Comparison of ENCODE assay signal across 19 cellular contexts in genomic region chr5:139772927-139773690, GRCh38. TPM values are rescaled to one million over a fixed set of nuclear protein-coding genes. Genes with fewer than 3 reads are reported as not detected.
DNase-seq lines count a peak whose midpoint lies in the region; ATAC-seq and TF ChIP-seq lines count a peak whose summit lies in the region.
"Had no signal": no experiment of that assay in that cellular context is flagged by ENCODE, and none has a peak within 500 bp of the region (broad histone marks: within the 10 kb centered on the region; RNA-seq: fewer than 3 reads in every experiment).

No MANE protein-coding gene starts in this region.

- no peak overlapping the region for H2AFZ ChIP-seq in IMR-90 (replicated peaks; ENCODE audit: low read length, poor library complexity)
- H2AFZ ChIP-seq: GM23338 had no signal

- H3K4me3 Mint-ChIP-seq in stimulated activated effector memory CD8-positive, alpha-beta T cell treated with anti-CD3 and anti-CD28 coated beads, Interleukin-12 subunit alpha, Interleukin-12 subunit beta, amount 100 ng/mL, for 72 hours, result no peak overlapping the region
- H3K4me3 Mint-ChIP-seq in CD8-positive, alpha-beta T cell, result no peak overlapping the region
- H3K4me3 Mint-ChIP-seq: GM23338, H9, HFFc6 had no signal

- H3K27ac ChIP-seq in HEK293 (ENCODE audit: extremely low read depth, low read depth, low read length) (no peak overlapping the region), IMR-90 (ENCODE audit: insufficient read depth, low read length) (no peak overlapping the region)
- H3K27ac ChIP-seq in CD8-positive, alpha-beta T cell (ENCODE audit: low read depth, low read length), result no peak overlapping the region
- H3K27ac ChIP-seq: BLaER1, C4-2B had no signal

- H4K5ac ChIP-seq in IMR-90 (ENCODE audit: low read depth, low read length), result no peak overlapping the region

- dilution Hi-C loops in IMR-90 (cut with HindIII; ENCODE audit: low sequenced_read_pairs, unreplicated experiment), result loop anchor here (25.0 kb wide), 1 partner anchor 136 kb away; the partner anchor contains the start of gene CXXC5

- CTCF ChIA-PET in HEK293 (lab: Yijun Ruan, JAX), result interaction anchor here (0.9 to 10.7 kb wide), 2 partner anchors 15 to 141 kb away, joined by 3 to 269 read pairs; no protein-coding TSS in a partner anchor
- CTCF ChIA-PET in IMR-90 (lab: Yijun Ruan, JAX), result no interaction called here
- CTCF ChIA-PET in CD8-positive, alpha-beta T cell (lab: Charles Lee), result interaction anchor here (1.6 kb wide), 1 partner anchor 139 kb away, joined by 4 read pairs; no protein-coding TSS in a partner anchor

- H3K9me3 ChIP-seq in HEK293 (ENCODE audit: control insufficient read depth, insufficient read depth, low read depth, low read length), result no peaks in the 10 kb centered on the region
- no peaks in the 10 kb centered on the region for H3K9me3 ChIP-seq in IMR-90 (ENCODE audit: control insufficient read depth, insufficient read depth, low read length)
- no peaks in the 10 kb centered on the region for H3K9me3 ChIP-seq in CD8-positive, alpha-beta T cell (ENCODE audit: low read length)
- H3K9me3 ChIP-seq: BLaER1 had no signal

- TF ChIP-seq CTCF in HEK293 (tag by site-specific recombination; IDR thresholded peaks at IDR 0.05) (no peak), IMR-90 (conservative IDR thresholded peaks at IDR 0.05; ENCODE audit: low read depth, low read length) (no peak)
- no peak for TF ChIP-seq CTCF in CD8-positive, alpha-beta T cell (IDR thresholded peaks at IDR 0.05)

- H3K36me3 ChIP-seq in HEK293 (ENCODE audit: control insufficient read depth in 2 of 2, insufficient read depth in 1 of 2, low read length in 2 of 2) (no peaks in the 10 kb centered on the region), IMR-90 (ENCODE audit: control insufficient read depth, insufficient read depth, low read length) (no peaks in the 10 kb centered on the region)
- H3K36me3 ChIP-seq in CD8-positive, alpha-beta T cell (ENCODE audit: insufficient read depth, low read length), result no peaks in the 10 kb centered on the region
- H3K36me3 ChIP-seq: BLaER1 had no signal

- H3K27me3 Mint-ChIP-seq in CD8-positive, alpha-beta T cell (ENCODE audit: low read depth), result peaks cover 2% of the 10 kb centered on the region

- no peak overlapping the region for H3K9ac ChIP-seq in IMR-90 (ENCODE audit: low read depth, low read length)
- H3K9ac ChIP-seq: BLaER1 had no signal

- H4K20me1 ChIP-seq in IMR-90 (ENCODE audit: insufficient read depth, low read length), result no peaks in the 10 kb centered on the region
- H4K20me1 ChIP-seq: BLaER1 had no signal

- peaks cover 28% of the 10 kb centered on the region for H3K27me3 ChIP-seq in IMR-90 (ENCODE audit: control insufficient read depth, insufficient read depth, low read length)
- no peaks in the 10 kb centered on the region for H3K27me3 ChIP-seq in CD8-positive, alpha-beta T cell (ENCODE audit: insufficient read depth, low read length)
- H3K27me3 ChIP-seq: BLaER1 had no signal

- no peak overlapping the region for H2AK9ac ChIP-seq in IMR-90 (replicated peaks; ENCODE audit: low read depth, low read length, poor library complexity)

- H2BK5ac ChIP-seq in IMR-90 (ENCODE audit: low read depth, low read length, poor library complexity, severe bottlenecking), result no peak overlapping the region

- H3K9me1 ChIP-seq in IMR-90 (ENCODE audit: insufficient read depth, low read length), result peaks cover 4% of the 10 kb centered on the region; the same call in 1 of the 2 replicates

- no peak overlapping the region for H3K23ac ChIP-seq in IMR-90 (ENCODE audit: low read depth, low read length)

- no peak for TF ChIP-seq POLR2A in IMR-90 (IDR thresholded peaks at IDR 0.05; ENCODE audit: low read depth, low read length)

- peaks cover 11% of the 10 kb centered on the region for H3K4me1 Mint-ChIP-seq in stimulated activated effector memory CD8-positive, alpha-beta T cell treated with anti-CD3 and anti-CD28 coated beads, Interleukin-12 subunit alpha, Interleukin-12 subunit beta, amount 100 ng/mL, for 72 hours
- peaks cover 7% of the 10 kb centered on the region for H3K4me1 Mint-ChIP-seq in CD8-positive, alpha-beta T cell (ENCODE audit: low read depth)

- H3K56ac ChIP-seq in IMR-90 (ENCODE audit: extremely low read depth, insufficient read depth, low read length), result no peak overlapping the region

- H3K18ac ChIP-seq in IMR-90 (ENCODE audit: low read depth, low read length), result no peak overlapping the region

- H3K36me3 Mint-ChIP-seq in stimulated activated effector memory CD8-positive, alpha-beta T cell treated with anti-CD3 and anti-CD28 coated beads, Interleukin-12 subunit alpha, Interleukin-12 subunit beta, amount 100 ng/mL, for 72 hours, result no peaks in the 10 kb centered on the region
- H3K36me3 Mint-ChIP-seq in CD8-positive, alpha-beta T cell, result no peaks in the 10 kb centered on the region
- H3K36me3 Mint-ChIP-seq: CD4-positive, CD25-positive, alpha-beta regulatory T cell had no signal

- no peak overlapping the region for H4K91ac ChIP-seq in IMR-90 (ENCODE audit: insufficient read depth, low read depth, low read length)

- POLR2A ChIA-PET in HEK293 (lab: Yijun Ruan, JAX) (no interaction called here), IMR-90 (lab: Charles Lee; ENCODE audit: unreplicated experiment) (no interaction called here)
- POLR2A ChIA-PET in CD8-positive, alpha-beta T cell (lab: Charles Lee), result no interaction called here

- TF ChIP-seq RAD21 in IMR-90 (IDR thresholded peaks at IDR 0.05; ENCODE audit: low read length), result no peak

- DNase-seq in IMR-90 (no peak), MV-4-11 (lab: John Stamatoyannopoulos, UW) (peak; percentile 25), ACHN (no peak)
- DNase-seq in stimulated activated effector memory CD8-positive, alpha-beta T cell treated with anti-CD3 and anti-CD28 coated beads, Interleukin-12 subunit alpha, Interleukin-12 subunit beta, amount 100 ng/mL, for 72 hours (ENCODE audit: low spot score in 2 of 2), result no peak
- DNase-seq in CD8-positive, alpha-beta T cell, result no peak
- DNase-seq: Calu3; CD4-positive, CD25-positive, alpha-beta regulatory T cell; COR-L47; DMS53; DMS79 treated with DMSO at 0.1 percent for 48 hours; GF-D8; H9; HFFc6 had no signal

- H3K9me3 Mint-ChIP-seq in stimulated activated effector memory CD8-positive, alpha-beta T cell treated with anti-CD3 and anti-CD28 coated beads, Interleukin-12 subunit alpha, Interleukin-12 subunit beta, amount 100 ng/mL, for 72 hours, result no peaks in the 10 kb centered on the region
- no peaks in the 10 kb centered on the region for H3K9me3 Mint-ChIP-seq in CD8-positive, alpha-beta T cell
- H3K9me3 Mint-ChIP-seq: CD4-positive, CD25-positive, alpha-beta regulatory T cell; GM23338; H9; HFFc6 had no signal

- intact Hi-C loops in IMR-90 (cut with micrococcal nuclease), result no loop called here
- intact Hi-C loops in CD8-positive, alpha-beta T cell (cut with DNase I, micrococcal nuclease), result no loop called here

- no peak overlapping the region for H2BK120ac ChIP-seq in IMR-90 (ENCODE audit: low read depth, low read length)

- no peak overlapping the region for H2BK20ac ChIP-seq in IMR-90 (ENCODE audit: low read depth, low read length)

- no peak overlapping the region for H3K14ac ChIP-seq in IMR-90 (replicated peaks; ENCODE audit: low read depth, low read length)

- H2AK5ac ChIP-seq in IMR-90 (ENCODE audit: low read depth, low read length), result no peak overlapping the region

- peak overlapping the region; percentile 30 for H3K27ac Mint-ChIP-seq in stimulated activated effector memory CD8-positive, alpha-beta T cell treated with anti-CD3 and anti-CD28 coated beads, Interleukin-12 subunit alpha, Interleukin-12 subunit beta, amount 100 ng/mL, for 72 hours
- H3K27ac Mint-ChIP-seq in CD8-positive, alpha-beta T cell, result no peak overlapping the region
- H3K27ac Mint-ChIP-seq: CD4-positive, CD25-positive, alpha-beta regulatory T cell; GM23338; HFFc6 had no signal

- 78% methylated on average over 3 of the region's 5 CpGs; no CpG with 5 or more reads in 1 of the 2 experiments for WGBS in IMR-90 (ENCODE audit: extremely low coverage in 2 of 2, insufficient read length in 1 of 2), 2 experiments

- H3K4me2 ChIP-seq in IMR-90 (ENCODE audit: low read depth, low read length), result no peak overlapping the region
- H3K4me2 ChIP-seq: GM23338 had no signal

- H4K8ac ChIP-seq in IMR-90 (ENCODE audit: low read depth in 2 of 2, low read length in 2 of 2), result no peak overlapping the region

- H3K4me3 ChIP-seq in HEK293 (ENCODE audit: low read depth, low read length) (no peak overlapping the region), IMR-90 (ENCODE audit: insufficient read depth, low read depth, low read length) (no peak overlapping the region)
- no peak overlapping the region for H3K4me3 ChIP-seq in CD8-positive, alpha-beta T cell (ENCODE audit: low read depth, low read length)
- H3K4me3 ChIP-seq: BLaER1, GM23338 had no signal

- ATAC-seq in IMR-90 (ENCODE audit: low read depth), result no peak
- ATAC-seq in stimulated activated effector memory CD8-positive, alpha-beta T cell treated with anti-CD3 and anti-CD28 coated beads, Interleukin-12 subunit alpha, Interleukin-12 subunit beta, amount 100 ng/mL, for 72 hours, result no peak
- no peak for ATAC-seq in CD8-positive, alpha-beta T cell
- ATAC-seq: GM23338, HCT116 had no signal

- H2BK15ac ChIP-seq in IMR-90 (ENCODE audit: low read depth, low read length), result no peak overlapping the region

- BruUV-seq in IMR-90 (replicated peaks; lab: Mats Ljungman, UMichigan), result no TSS peak

- in situ Hi-C loops in IMR-90 (cut with MboI; ENCODE audit: low sequenced_read_pairs) (no loop called here), ACHN (cut with HindIII; ENCODE audit: low pct_ligation_motif_present, low pct_unique_long_range_greater_than_20kb, low sequenced_read_pairs) (no loop called here)

- no peak overlapping the region for H3K4ac ChIP-seq in IMR-90 (ENCODE audit: low read depth, low read length)

- H3K4me1 ChIP-seq in HEK293 (ENCODE audit: control insufficient read depth, insufficient read depth, low read length) (no peaks in the 10 kb centered on the region), IMR-90 (ENCODE audit: control insufficient read depth, insufficient read depth, low read length) (no peaks in the 10 kb centered on the region)
- no peaks in the 10 kb centered on the region for H3K4me1 ChIP-seq in CD8-positive, alpha-beta T cell (ENCODE audit: insufficient read depth, low read length)

- no peaks in the 10 kb centered on the region for H3K79me1 ChIP-seq in IMR-90 (ENCODE audit: low read depth in 1 of 2, low read length in 2 of 2)

TF ChIP-seq in HEK293, 187 proteins besides CTCF, POLR2A, EP300 and RAD21 (continues in another document):
- TF ChIP-seq ZNF48 (tag by site-specific recombination; IDR thresholded peaks at IDR 0.05) (no peak), ZNF670 (tag by site-specific recombination; IDR thresholded peaks at IDR 0.05; ENCODE audit: low read depth) (no peak), ZFP41 (tag by site-specific recombination; IDR thresholded peaks at IDR 0.05; ENCODE audit: borderline replicate concordance) (no peak)

TF ChIP-seq in IMR-90, 13 proteins besides CTCF, POLR2A, EP300 and RAD21 (continues in another document):
- TF ChIP-seq CEBPB (IDR thresholded peaks at IDR 0.05; ENCODE audit: low read depth, low read length) (peak; percentile 40; the same call in 1 of the 2 replicates), CHD1 (IDR thresholded peaks at IDR 0.05; ENCODE audit: low read depth, low read length) (no peak)

RNA-seq across cellular contexts. Expression of gene PSD2, which starts 22.5 kb away (rescaled TPM):
- total RNA-seq in IMR-90 (2012; rRNA removed), result not detected in 2 replicates
- polyA plus RNA-seq in IMR-90 (2012; rRNA removed), result 0.03 and 0.05 TPM in 2 replicates
- polyA plus RNA-seq in IMR-90 (2012; cell fraction: cytosol; rRNA removed), result 0.03 and 0.06 TPM in 2 replicates
- polyA plus RNA-seq in IMR-90 (2012; cell fraction: nucleus; rRNA removed; ENCODE audit: low replicate concordance), result 0.11 and 0.16 TPM in 2 replicates
- total RNA-seq in CD8-positive, alpha-beta T cell, result under 1 TPM; 0.17 to 0.30 TPM
- total RNA-seq: Calu3; CD4-positive, CD25-positive, alpha-beta regulatory T cell had no signal
- polyA plus RNA-seq: AG04450; CD4-positive, CD25-positive, alpha-beta regulatory T cell had no signal
